9 cellular contexts compared by ENCODE assay signal in genomic region chr2:4673025-4673489, GRCh38.
DNase-seq lines count a peak whose midpoint lies in the region; FAIRE-seq and TF ChIP-seq lines count a peak whose summit lies in the region.
"Had no signal": no experiment of that assay in that cellular context is flagged by ENCODE, and none has a peak within 500 bp of the region (broad histone marks: within the 10 kb centered on the region; RNA-seq: fewer than 3 reads in every experiment).

No MANE protein-coding gene starts in this region.

- H2BK15ac ChIP-seq in H1 (ENCODE audit: low read length) = no peak overlapping the region

- no peak overlapping the region for H3K4me2 ChIP-seq in H1 (ENCODE audit: insufficient read depth in 1 of 2, low read depth in 2 of 2, low read length in 2 of 2)

- no peaks in the 10 kb centered on the region for H3K27me3 ChIP-seq in CD8-positive, alpha-beta memory T cell (ENCODE audit: insufficient read depth, low read length, poor library complexity, severe bottlenecking)
- H3K27me3 ChIP-seq in H1 (replicated peaks in 1 of 4; ENCODE audit: control insufficient read depth in 3 of 4, extremely low read depth in 1 of 4, insufficient read depth in 3 of 4, low read length in 3 of 4) = no peaks in the 10 kb centered on the region
- no peaks in the 10 kb centered on the region for H3K27me3 ChIP-seq in small intestine (ENCODE audit: control insufficient read depth in 2 of 2, insufficient read depth in 2 of 2, low read length in 2 of 2)

- FAIRE-seq in H1 (lab: Jason Lieb, UNC) = no peak
- no peak for FAIRE-seq in small intestine (lab: Jason Lieb, UNC)
- FAIRE-seq: islet of Langerhans had no signal

- peaks cover 1 to 27% (median 8%) of the 10 kb centered on the region in 5 donors for H3K9me3 Mint-ChIP-seq in CD8-positive, alpha-beta memory T cell

- no peak for DNase-seq in CD8-positive, alpha-beta memory T cell
- DNase-seq in HuH-7 (ENCODE audit: low spot score) (peak; percentile 18), NCI-H526 treated with DMSO at 0.1 percent for 48 hours (lab: John Stamatoyannopoulos, UW) (peak; percentile 23), H1 (ENCODE audit: low read depth in 1 of 2, low spot score in 2 of 2) (no peak), small intestine (no peak), superior temporal gyrus (ENCODE audit: extremely low spot score) (no peak), cerebellar cortex (ENCODE audit: low spot score) (no peak)
- no peak for DNase-seq in stimulated activated CD4-positive, alpha-beta T cell treated with anti-CD3 and anti-CD28 coated beads, Interleukin-15, amount 100 ng/mL, for 24 hours

- H2BK20ac ChIP-seq in H1 (ENCODE audit: low read length) = no peak overlapping the region

- H2BK12ac ChIP-seq in H1 (ENCODE audit: low read depth, low read length) = no peak overlapping the region

- H2AK5ac ChIP-seq in H1 (ENCODE audit: low read depth, low read length) = no peak overlapping the region

- H3K18ac ChIP-seq in H1 (ENCODE audit: extremely low read depth, low read length) = no peak overlapping the region

- H2AFZ ChIP-seq in H1 (ENCODE audit: low read length) = 0 out of 2 replicates have a peak overlapping the region, but pooled peaks have one; percentile 50

- no peak overlapping the region for H3K4me3 ChIP-seq in CD8-positive, alpha-beta memory T cell (ENCODE audit: low read length)
- no peak overlapping the region for H3K4me3 ChIP-seq in H1 (ENCODE audit: extremely low read depth in 1 of 4, insufficient read depth in 2 of 4, low read depth in 3 of 4, low read length in 4 of 4)
- H3K4me3 ChIP-seq in small intestine (ENCODE audit: low read depth in 1 of 2, low read length in 2 of 2) = no peak overlapping the region

- H3K79me1 ChIP-seq in H1 (ENCODE audit: low read depth, low read length) = no peaks in the 10 kb centered on the region

- H4K20me1 ChIP-seq in H1 (replicated peaks in 1 of 2; ENCODE audit: control insufficient read depth in 1 of 2, insufficient read depth in 2 of 2, low read length in 2 of 2) = no peaks in the 10 kb centered on the region

- TF ChIP-seq CTCF in H1 (IDR thresholded peaks at IDR 0.05; ENCODE audit: control extremely low read depth in 1 of 3, insufficient read depth in 1 of 3, low read depth in 1 of 3, low read length in 3 of 3) = no peak

- TF ChIP-seq EP300 in H1 (IDR thresholded peaks at IDR 0.05; ENCODE audit: borderline replicate concordance in 1 of 2, low read depth in 2 of 2, low read length in 2 of 2) = no peak

- no peak overlapping the region for H4K91ac ChIP-seq in H1 (replicated peaks; ENCODE audit: insufficient read length, low read length)

- no peaks in the 10 kb centered on the region for H3K79me2 ChIP-seq in H1 (ENCODE audit: control insufficient read depth in 1 of 2, insufficient read depth in 2 of 2, low read length in 2 of 2)

- no peaks in the 10 kb centered on the region for H3K36me3 ChIP-seq in CD8-positive, alpha-beta memory T cell (ENCODE audit: insufficient read depth, low read length)
- H3K36me3 ChIP-seq in H1 (ENCODE audit: control insufficient read depth in 2 of 4, insufficient read depth in 4 of 4, low read length in 3 of 4) (no peaks in the 10 kb centered on the region), small intestine (ENCODE audit: control insufficient read depth in 2 of 2, insufficient read depth in 2 of 2, low read length in 2 of 2) (no peaks in the 10 kb centered on the region)

- H3K4me1 ChIP-seq in CD8-positive, alpha-beta memory T cell (ENCODE audit: insufficient read depth, low read length) = no peaks in the 10 kb centered on the region
- H3K4me1 ChIP-seq in H1 (replicated peaks in 1 of 4; ENCODE audit: control insufficient read depth in 3 of 4, insufficient read depth in 4 of 4, low read length in 3 of 4) = no peaks in the 10 kb centered on the region
- H3K4me1 ChIP-seq in small intestine (ENCODE audit: control insufficient read depth in 2 of 2, insufficient read depth in 1 of 2, low read depth in 1 of 2, low read length in 1 of 2) = no peaks in the 10 kb centered on the region

- CTCF ChIA-PET in CD8-positive, alpha-beta memory T cell (lab: Charles Lee) = no interaction called here
- CTCF ChIA-PET in H1 (lab: Charles Lee; ENCODE audit: partially characterized antibody) = interaction anchor here (0.5 kb wide), 1 partner anchor 80 kb away, joined by 3 read pairs; no protein-coding TSS in a partner anchor

- H3K27ac ChIP-seq in CD8-positive, alpha-beta memory T cell (ENCODE audit: low read depth, low read length) = no peak overlapping the region
- H3K27ac ChIP-seq in H1 (ENCODE audit: low read depth, low read length) (no peak overlapping the region), small intestine (ENCODE audit: low read depth in 1 of 2, low read length in 1 of 2) (no peak overlapping the region)

- no peaks in the 10 kb centered on the region for H3K9me3 ChIP-seq in CD8-positive, alpha-beta memory T cell (ENCODE audit: low read length)
- H3K9me3 ChIP-seq in H1 (ENCODE audit: insufficient read depth in 2 of 2, low read depth in 1 of 2, low read length in 1 of 2) = no peaks in the 10 kb centered on the region; a peak in 2 of 4 replicates
- H3K9me3 ChIP-seq in small intestine (ENCODE audit: control insufficient read depth, low read depth) = no peaks in the 10 kb centered on the region

- peak overlapping the region in 4 of 7 donors; percentile 47 to 64 (median 58) for H3K4me3 Mint-ChIP-seq in CD8-positive, alpha-beta memory T cell

- H2BK120ac ChIP-seq in H1 (replicated peaks; ENCODE audit: low read depth, low read length) = no peak overlapping the region

- POLR2A ChIA-PET in CD8-positive, alpha-beta memory T cell (lab: Charles Lee) = no interaction called here
- POLR2A ChIA-PET in H1 (lab: Charles Lee; ENCODE audit: partially characterized antibody) = no interaction called here

- H3K36me3 Mint-ChIP-seq in CD8-positive, alpha-beta memory T cell = no peaks in the 10 kb centered on the region

- no peak for TF ChIP-seq RAD21 in H1 (IDR thresholded peaks at IDR 0.05 in 1 of 2, conservative IDR thresholded peaks at IDR 0.05 in 1 of 2; ENCODE audit: low read depth in 2 of 2, low read length in 2 of 2)

- TF ChIP-seq POLR2A in H1 (IDR thresholded peaks at IDR 0.05; ENCODE audit: control extremely low read depth in 1 of 2, low read depth in 2 of 2, low read length in 2 of 2) = no peak

- no peak overlapping the region for H2BK5ac ChIP-seq in H1 (ENCODE audit: low read depth, low read length)

- no peaks in the 10 kb centered on the region for H3K23me2 ChIP-seq in H1 (ENCODE audit: low read depth, low read length)

- H3K9ac ChIP-seq in H1 (replicated peaks in 1 of 4; ENCODE audit: extremely low read depth in 1 of 4, low read depth in 3 of 4, low read length in 3 of 4) = no peak overlapping the region

- 98% methylated on average over 13 of the region's 13 CpGs; no CpG with 5 or more reads in 1 of the 2 experiments for WGBS in H1 (ENCODE audit: extremely low coverage in 1 of 2, insufficient coverage in 1 of 2, insufficient read length in 1 of 2, insufficient replicate concordance in 2 of 2, low coverage in 1 of 2, low lambda C conversion rate in 2 of 2, missing lambda C conversion rate in 1 of 2), 2 experiments
- 84 to 89% (median 86%) methylated on average over 13 of the region's 13 CpGs for WGBS in small intestine, 3 donors

- no peak overlapping the region for H3K56ac ChIP-seq in H1 (replicated peaks; ENCODE audit: insufficient read length, low read depth, low read length)

- H3K23ac ChIP-seq in H1 (ENCODE audit: insufficient read length) = no peak overlapping the region

- no peak overlapping the region for H3K14ac ChIP-seq in H1 (ENCODE audit: insufficient read length)

- no peak overlapping the region for H3K27ac Mint-ChIP-seq in CD8-positive, alpha-beta memory T cell

- H3K4ac ChIP-seq in H1 (replicated peaks; ENCODE audit: insufficient read length, low read depth, low read length) = no peak overlapping the region

- no peak overlapping the region for H4K5ac ChIP-seq in H1 (ENCODE audit: insufficient read length, low read depth, low read length)

- no peaks in the 10 kb centered on the region for H3K27me3 Mint-ChIP-seq in CD8-positive, alpha-beta memory T cell

- H3K4me1 Mint-ChIP-seq in CD8-positive, alpha-beta memory T cell = peaks cover 2 to 13% (median 9%) of the 10 kb centered on the region in 3 donors

- no peak overlapping the region for H4K8ac ChIP-seq in H1 (ENCODE audit: extremely low read depth, insufficient read depth, low read length)

TF ChIP-seq in H1, 55 proteins besides CTCF, POLR2A, EP300 and RAD21 (continues in another document):
- TF ChIP-seq KDM1A (IDR thresholded peaks at IDR 0.05; ENCODE audit: borderline replicate concordance, low read length) (no peak), BRCA1 (IDR thresholded peaks at IDR 0.05; ENCODE audit: low read depth, low read length) (no peak), JUND (IDR thresholded peaks at IDR 0.05; ENCODE audit: low read length) (no peak), SP1 (IDR thresholded peaks at IDR 0.05; ENCODE audit: low read depth, low read length) (no peak)

Comparison
In these comparisons a context has a peak if more than half of its experiments do, and no peak if none do; other contexts are left out.
1. DNase-seq: peak in HuH-7 (single experiment) and NCI-H526 treated with DMSO at 0.1 percent for 48 hours (single experiment); none in CD8-positive, alpha-beta memory T cell (0 of 5), H1 (0 of 2), stimulated activated CD4-positive, alpha-beta T cell treated with anti-CD3 and anti-CD28 coated beads, Interleukin-15, amount 100 ng/mL, for 24 hours (single experiment), small intestine (single experiment), superior temporal gyrus (single experiment) and cerebellar cortex (single experiment).